ENCODE assay signal across 10 cellular contexts in genomic region chr2:45567288-45567963, GRCh38. TPM values are rescaled to one million over a fixed set of nuclear protein-coding genes. Genes with fewer than 3 reads are reported as not detected.
DNase-seq lines count a peak whose midpoint lies in the region; ATAC-seq and TF ChIP-seq lines count a peak whose summit lies in the region.
"Had no signal": no experiment of that assay in that cellular context is flagged by ENCODE, and none has a peak within 500 bp of the region (broad histone marks: within the 10 kb centered on the region; RNA-seq: fewer than 3 reads in every experiment).

No MANE protein-coding gene starts in this region.

- H3K27ac ChIP-seq in substantia nigra (ENCODE audit: low read depth, low read length, poor library complexity, severe bottlenecking): no peak overlapping the region

- no peaks in the 10 kb centered on the region for H3K36me3 ChIP-seq in Caco-2 (ENCODE audit: control insufficient read depth, insufficient read depth, low read length)

- TF ChIP-seq CTCF in Caco-2 (IDR thresholded peaks at IDR 0.05; ENCODE audit: insufficient read depth in 1 of 2, low read depth in 1 of 2, low read length in 1 of 2, severe bottlenecking in 1 of 2, unreplicated experiment in 1 of 2) (no peak), HFFc6 (IDR thresholded peaks at IDR 0.05) (no peak)

- ATAC-seq in HG02759 (IDR thresholded peaks at IDR 0.05; ENCODE audit: unreplicated experiment) (peak; percentile 25), naive B cell (ENCODE audit: low read depth in 2 of 2) (peak; percentile 52 to 59), HG03135 (IDR thresholded peaks at IDR 0.05; ENCODE audit: unreplicated experiment) (no peak)
- ATAC-seq in activated CD8-positive, alpha-beta T cell treated with anti-CD3 and anti-CD28 coated beads, Interleukin-2, amount 10 ng/mL, durations not matched to agents 7 days and 5 days: peak; percentile 28

- H3K27me3 Mint-ChIP-seq in Caco-2 (ENCODE audit: insufficient read depth, unreplicated experiment) (no peaks in the 10 kb centered on the region), naive B cell (no peaks in the 10 kb centered on the region), HFFc6 (ENCODE audit: insufficient read depth) (no peaks in the 10 kb centered on the region)
- H3K27me3 Mint-ChIP-seq in activated CD8-positive, alpha-beta T cell treated with anti-CD3 and anti-CD28 coated beads, Interleukin-2, amount 10 ng/mL, durations not matched to agents 7 days and 5 days (ENCODE audit: low read depth): no peaks in the 10 kb centered on the region

- H3K4me3 Mint-ChIP-seq in Caco-2 (ENCODE audit: unreplicated experiment): no peak overlapping the region
- peak overlapping the region; percentile 84 for H3K4me3 Mint-ChIP-seq in activated CD8-positive, alpha-beta T cell treated with anti-CD3 and anti-CD28 coated beads, Interleukin-2, amount 10 ng/mL, durations not matched to agents 7 days and 5 days
- H3K4me3 Mint-ChIP-seq in naive B cell: peak overlapping the region; percentile 57 to 90 (median 80)
- no peak overlapping the region for H3K4me3 Mint-ChIP-seq in HFFc6

- DNase-seq in Caco-2: no peak
- no peak for DNase-seq in activated CD8-positive, alpha-beta T cell treated with anti-CD3 and anti-CD28 coated beads, Interleukin-2, amount 10 ng/mL, durations not matched to agents 7 days and 5 days
- no peak for DNase-seq in naive B cell
- no peak for DNase-seq in central memory CD4-positive, alpha-beta T cell
- no peak for DNase-seq in HFFc6
- no peak for DNase-seq in substantia nigra (lab: John Stamatoyannopoulos, UW)
- DNase-seq: NCI-H2029 treated with DMSO at 0.1 percent for 48 hours had no signal

- H3K9me3 Mint-ChIP-seq in Caco-2 (ENCODE audit: unreplicated experiment) (peaks cover 8% of the 10 kb centered on the region), naive B cell (peaks cover 0 to 7% (median 2%) of the 10 kb centered on the region in 7 donors), HFFc6 (no peaks in the 10 kb centered on the region)
- peaks cover 8% of the 10 kb centered on the region for H3K9me3 Mint-ChIP-seq in activated CD8-positive, alpha-beta T cell treated with anti-CD3 and anti-CD28 coated beads, Interleukin-2, amount 10 ng/mL, durations not matched to agents 7 days and 5 days (ENCODE audit: insufficient read depth)

- H3K27ac Mint-ChIP-seq in Caco-2 (ENCODE audit: unreplicated experiment) (peak overlapping the region; percentile 57), naive B cell (peak overlapping the region; percentile 85 to 98 (median 96)), HFFc6 (no peak overlapping the region)
- H3K27ac Mint-ChIP-seq in activated CD8-positive, alpha-beta T cell treated with anti-CD3 and anti-CD28 coated beads, Interleukin-2, amount 10 ng/mL, durations not matched to agents 7 days and 5 days: peak overlapping the region; percentile 93

- POLR2A ChIA-PET in Caco-2 (lab: Charles Lee): no interaction called here
- POLR2A ChIA-PET in activated CD8-positive, alpha-beta T cell treated with anti-CD3 and anti-CD28 coated beads, Interleukin-2, amount 10 ng/mL, durations not matched to agents 7 days and 5 days (lab: Charles Lee): interaction anchor here (0.6 to 1.1 kb wide), 4 partner anchors 11 to 83 kb away, joined by 3 to 4 read pairs (median 3); no protein-coding TSS in a partner anchor

- no peaks in the 10 kb centered on the region for H3K27me3 ChIP-seq in Caco-2 (replicated peaks; ENCODE audit: control insufficient read depth, insufficient read depth, low read length)

- no peak overlapping the region for H3K4me3 ChIP-seq in Caco-2 (ENCODE audit: low read depth, low read length)
- H3K4me3 ChIP-seq: HAP-1 had no signal

- H3K4me1 ChIP-seq in Caco-2: no peaks in the 10 kb centered on the region
- H3K4me1 ChIP-seq: HAP-1 had no signal

- H3K9me3 ChIP-seq in Caco-2: no peaks in the 10 kb centered on the region
- H3K9me3 ChIP-seq: HAP-1 had no signal

- H3K4me1 Mint-ChIP-seq in Caco-2 (ENCODE audit: low read depth, unreplicated experiment): peaks cover 8% of the 10 kb centered on the region
- H3K4me1 Mint-ChIP-seq in activated CD8-positive, alpha-beta T cell treated with anti-CD3 and anti-CD28 coated beads, Interleukin-2, amount 10 ng/mL, durations not matched to agents 7 days and 5 days (ENCODE audit: low read depth): peaks cover 21% of the 10 kb centered on the region
- H3K4me1 Mint-ChIP-seq in naive B cell: peaks cover 10 to 25% (median 20%) of the 10 kb centered on the region in 3 donors
- peaks cover 35% of the 10 kb centered on the region for H3K4me1 Mint-ChIP-seq in HFFc6 (ENCODE audit: low read depth)

- CTCF ChIA-PET in Caco-2 (lab: Charles Lee): interaction anchor here (0.6 to 0.7 kb wide), 2 partner anchors 43 to 105 kb away, joined by 3 read pairs; no protein-coding TSS in a partner anchor
- CTCF ChIA-PET in activated CD8-positive, alpha-beta T cell treated with anti-CD3 and anti-CD28 coated beads, Interleukin-2, amount 10 ng/mL, durations not matched to agents 7 days and 5 days (lab: Charles Lee): interaction anchor here (0.8 to 2.1 kb wide), 8 partner anchors 9 to 585 kb away, joined by 3 to 17 read pairs (median 4); no protein-coding TSS in a partner anchor

- BruUV-seq in Caco-2 (replicated peaks; lab: Mats Ljungman, UMichigan): no TSS peak

- no peaks in the 10 kb centered on the region for H3K36me3 Mint-ChIP-seq in Caco-2 (ENCODE audit: insufficient read depth, unreplicated experiment)
- H3K36me3 Mint-ChIP-seq in activated CD8-positive, alpha-beta T cell treated with anti-CD3 and anti-CD28 coated beads, Interleukin-2, amount 10 ng/mL, durations not matched to agents 7 days and 5 days (ENCODE audit: low read depth): peaks cover 46% of the 10 kb centered on the region
- H3K36me3 Mint-ChIP-seq in naive B cell: peaks cover 18 to 21% of the 10 kb centered on the region in 2 donors
- peaks cover 18% of the 10 kb centered on the region for H3K36me3 Mint-ChIP-seq in HFFc6 (ENCODE audit: low read depth)

- intact Hi-C loops in Caco-2 (cut with micrococcal nuclease; ENCODE audit: unreplicated experiment): no loop called here

RNA-seq across cellular contexts. Expression of gene SRBD1, which starts 43.6 kb away (rescaled TPM):
- total RNA-seq in Caco-2 (2022): 15.8 and 16.6 TPM in 2 replicates
- total RNA-seq in activated CD8-positive, alpha-beta T cell treated with anti-CD3 and anti-CD28 coated beads, Interleukin-2, amount 10 ng/mL, durations not matched to agents 7 days and 5 days: 10 to 100 TPM; 19.2 to 22.7 TPM
- 10 to 100 TPM; 11.6 to 20.0 (median 15.1) TPM for polyA plus RNA-seq in naive B cell (ENCODE audit: low read depth in 6 of 6)
- 10 to 100 TPM in 5 of 6 experiments, 1 to 10 TPM in 1; 9.5 to 13.6 (median 12.4) TPM for total RNA-seq in HFFc6 (2021; fragmentation: NEBNext Ultra II Directional; extraction: Animal tissue kit (Norgen Biotek cat#: 25700))

Comparison
In these comparisons a context has a peak if more than half of its experiments do, and no peak if none do; other contexts are left out.
1. H3K4me3 Mint-ChIP-seq: peak in activated CD8-positive, alpha-beta T cell treated with anti-CD3 and anti-CD28 coated beads, Interleukin-2, amount 10 ng/mL, durations not matched to agents 7 days and 5 days (single experiment) and naive B cell (8 of 8); none in Caco-2 (single experiment) and HFFc6 (single experiment).